Comparison of ENCODE assay signal across 8 cellular contexts in the genomic region with DNA sequence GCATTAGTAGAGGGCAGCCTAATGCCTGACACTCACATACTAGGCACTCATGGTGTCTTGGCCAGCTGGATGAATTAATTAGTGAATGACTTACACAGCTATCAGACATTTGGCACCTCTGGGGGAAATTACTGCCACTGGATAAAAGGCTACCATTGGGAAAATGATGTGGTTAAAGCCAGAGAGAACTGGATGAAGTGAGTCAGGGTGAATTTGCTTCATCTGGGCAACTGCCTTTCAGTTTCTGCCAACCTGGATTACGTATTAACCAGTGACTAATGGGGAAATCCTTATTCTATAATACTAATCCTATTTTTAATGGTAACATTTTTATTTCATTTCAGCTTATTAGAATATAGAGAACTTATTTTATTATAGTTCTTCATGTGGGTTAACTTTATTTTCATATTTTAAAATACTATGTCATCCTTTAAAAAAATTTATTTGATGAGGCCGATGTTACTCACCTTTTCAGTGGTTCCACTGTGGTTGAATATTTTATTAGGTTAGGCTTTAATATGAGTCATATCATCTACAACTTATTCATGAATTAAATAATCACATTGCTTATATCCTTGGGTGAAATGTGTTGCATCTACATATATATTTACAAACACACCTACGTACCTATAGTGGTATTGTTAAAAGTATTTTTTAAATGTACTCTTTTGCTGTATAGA.
DNase-seq lines count a peak whose midpoint lies in the region; ATAC-seq and TF ChIP-seq lines count a peak whose summit lies in the region.

No MANE protein-coding gene starts in this region.

- no peak overlapping the region for H3K4me3 ChIP-seq in left ventricle myocardium inferior

- intact Hi-C loops in left ventricle myocardium inferior (cut with micrococcal nuclease), result no loop called here

- peak; percentile 59 for ATAC-seq in left lobe of liver

- peaks cover 16% of the 10 kb centered on the region for H3K4me1 ChIP-seq in left ventricle myocardium inferior

- no peaks in the 10 kb centered on the region for H3K36me3 ChIP-seq in left ventricle myocardium inferior

- no peaks in the 10 kb centered on the region for H3K9me3 ChIP-seq in left ventricle myocardium inferior (replicated peaks)

- TF ChIP-seq CTCF in RWPE1 (conservative IDR thresholded peaks at IDR 0.05; ENCODE audit: low read depth), result no peak
- no peak for TF ChIP-seq CTCF in left ventricle myocardium inferior (IDR thresholded peaks at IDR 0.05; ENCODE audit: borderline replicate concordance)

- peak; percentile 39 for DNase-seq in DMS53 treated with DMSO at 0.1 percent for 48 hours (lab: John Stamatoyannopoulos, UW; ENCODE audit: unreplicated experiment)
- DNase-seq in HCEC 1CT, result peak; percentile 85
- peak; percentile 89 for DNase-seq in RWPE1 (ENCODE audit: low spot score)
- no peak for DNase-seq in left lobe of liver (ENCODE audit: low spot score)
- DNase-seq in GOT3 (lab: John Stamatoyannopoulos, UW), result no peak
- DNase-seq in left ventricle myocardium inferior, result no peak
- DNase-seq in NCI-H2029 (lab: John Stamatoyannopoulos, UW), result no peak
- DNase-seq in NCI-H2171 treated with DMSO at 0.1 percent for 48 hours (lab: John Stamatoyannopoulos, UW), result no peak

- no peaks in the 10 kb centered on the region for H3K27me3 ChIP-seq in left ventricle myocardium inferior (ENCODE audit: low read depth)

- H3K27ac ChIP-seq in RWPE1 (no peak overlapping the region), left ventricle myocardium inferior (replicated peaks) (no peak overlapping the region)

- CTCF ChIA-PET in RWPE1 (lab: Yijun Ruan, JAX), result interaction anchor here (0.9 kb wide), 1 partner anchor 99 kb away, joined by 4 read pairs; no protein-coding TSS in a partner anchor

- POLR2A ChIA-PET in RWPE1 (lab: Yijun Ruan, JAX; ENCODE audit: low non-redundant PET), result no interaction called here

Comparison
In these comparisons a context has a peak if more than half of its experiments do, and no peak if none do; other contexts are left out.
1. DNase-seq: peak in DMS53 treated with DMSO at 0.1 percent for 48 hours (single experiment), HCEC 1CT (single experiment) and RWPE1 (single experiment); none in left lobe of liver (single experiment), GOT3 (single experiment), left ventricle myocardium inferior (single experiment), NCI-H2029 (single experiment) and NCI-H2171 treated with DMSO at 0.1 percent for 48 hours (single experiment).